In the genomic region with DNA sequence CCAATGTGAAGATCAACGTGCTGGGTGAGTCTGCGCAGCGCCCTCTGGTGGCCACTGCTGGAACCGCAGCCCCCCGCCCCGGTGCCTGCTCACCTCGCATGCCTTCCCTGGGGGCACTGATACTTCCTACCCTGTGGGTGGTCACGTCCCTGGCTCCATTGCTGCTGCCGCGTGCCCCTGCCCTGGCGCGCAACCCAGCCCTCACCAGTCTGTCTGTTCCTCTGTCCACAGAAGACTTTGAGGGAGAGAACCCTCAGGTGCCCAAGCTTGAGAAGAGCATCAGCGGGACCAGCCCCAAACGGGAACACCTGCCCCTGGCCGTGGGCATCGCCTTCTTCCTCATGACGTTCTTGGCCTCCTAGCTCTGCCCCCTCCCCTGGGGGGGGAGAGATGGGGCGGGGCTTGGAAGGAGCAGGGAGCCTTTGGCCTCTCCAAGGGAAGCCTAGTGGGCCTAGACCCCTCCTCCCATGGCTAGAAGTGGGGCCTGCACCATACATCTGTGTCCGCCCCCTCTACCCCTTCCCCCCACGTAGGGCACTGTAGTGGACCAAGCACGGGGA, we compare ENCODE assay signal across 8 cellular contexts. TPM values are rescaled to one million over a fixed set of nuclear protein-coding genes. Genes with fewer than 3 reads are reported as not detected.
DNase-seq lines count a peak whose midpoint lies in the region; ATAC-seq and TF ChIP-seq lines count a peak whose summit lies in the region.

No MANE protein-coding gene starts in this region.

- peaks cover 0 to 36% (median 18%) of the 10 kb centered on the region in 4 donors for H3K4me1 ChIP-seq in right lobe of liver

- peak overlapping the region in 2 of 3 donors; percentile 61 to 62 for H3K4me3 ChIP-seq in right lobe of liver

- H3K9me3 ChIP-seq in right lobe of liver = no peaks in the 10 kb centered on the region

- peaks cover 6 to 17% of the 10 kb centered on the region in 2 donors for H3K27me3 ChIP-seq in right lobe of liver

- whole genome bisulfite sequencing in right lobe of liver (ENCODE audit: insufficient coverage, low coverage, low lambda C conversion rate, missing lambda C conversion rate) = 0% methylated on average over 1 of the region's 21 CpGs

- no peaks in the 10 kb centered on the region for H3K36me3 ChIP-seq in right lobe of liver

- DNase-seq in NCI-H2107 treated with DMSO at 0.1 percent for 48 hours (lab: John Stamatoyannopoulos, UW; ENCODE audit: unreplicated experiment) (peak; percentile 9), NCI-H2107 (lab: John Stamatoyannopoulos, UW) (no peak), NCI-H146 treated with DMSO at 0.1 percent for 48 hours (lab: John Stamatoyannopoulos, UW; ENCODE audit: unreplicated experiment) (peak; percentile 26), right lobe of liver (peak; percentile 58 to 78 (median 75))
- DNase-seq in activated CD4-positive, alpha-beta T cell treated with anti-CD3 and anti-CD28 coated beads for 1 hour = peak; percentile 70
- DNase-seq in central memory CD4-positive, alpha-beta T cell = peak; percentile 73
- DNase-seq in stimulated activated CD8-positive, alpha-beta memory T cell treated with anti-CD3 and anti-CD28 coated beads, Interleukin-12 subunit alpha, Interleukin-12 subunit beta, amount 100 ng/mL, for 24 hours (ENCODE audit: extremely low read depth) = peak; percentile 47

- TF ChIP-seq POLR2A in right lobe of liver (IDR thresholded peaks at IDR 0.05) = no peak

- H3K27ac ChIP-seq in right lobe of liver = peak overlapping the region in 1 of 3 donors; percentile 89

- intact Hi-C loops in right lobe of liver (cut with DNase I) = no loop called here

- ATAC-seq in right lobe of liver (peak; percentile 18 to 37 (median 31)), GM21360 (IDR thresholded peaks at IDR 0.05; ENCODE audit: unreplicated experiment) (no peak)

- peak; percentile 94 to 98 (median 96) for TF ChIP-seq CTCF in right lobe of liver (IDR thresholded peaks at IDR 0.05)

RNA-seq across cellular contexts. Expression of a gene that starts 7.6 kb away (rescaled TPM):
- 1 to 10 TPM in 4 of 6 experiments, under 1 TPM in 2; 0.26 to 4.0 (median 2.5) TPM for total RNA-seq in right lobe of liver

RNA-seq across cellular contexts. Expression of a gene that starts 22.7 kb away (rescaled TPM):
- 1 to 10 TPM; 2.3 to 6.4 (median 3.0) TPM for total RNA-seq in right lobe of liver

RNA-seq across cellular contexts. Expression of a gene that starts 35.1 kb away (rescaled TPM):
- total RNA-seq in right lobe of liver = 10 to 100 TPM; 16.2 to 33.9 (median 26.4) TPM

RNA-seq across cellular contexts. Expression of a gene that starts 41.4 kb away (rescaled TPM):
- 100 to 1,000 TPM in 5 of 6 experiments, 10 to 100 TPM in 1; 87.5 to 419 (median 196) TPM for total RNA-seq in right lobe of liver

RNA-seq across cellular contexts. Expression of a gene that starts 49.4 kb away (rescaled TPM):
- 10 to 100 TPM; 16.2 to 28.1 (median 24.4) TPM for total RNA-seq in right lobe of liver
